Comparison of ENCODE assay signal across 1 cellular context in the genomic region with DNA sequence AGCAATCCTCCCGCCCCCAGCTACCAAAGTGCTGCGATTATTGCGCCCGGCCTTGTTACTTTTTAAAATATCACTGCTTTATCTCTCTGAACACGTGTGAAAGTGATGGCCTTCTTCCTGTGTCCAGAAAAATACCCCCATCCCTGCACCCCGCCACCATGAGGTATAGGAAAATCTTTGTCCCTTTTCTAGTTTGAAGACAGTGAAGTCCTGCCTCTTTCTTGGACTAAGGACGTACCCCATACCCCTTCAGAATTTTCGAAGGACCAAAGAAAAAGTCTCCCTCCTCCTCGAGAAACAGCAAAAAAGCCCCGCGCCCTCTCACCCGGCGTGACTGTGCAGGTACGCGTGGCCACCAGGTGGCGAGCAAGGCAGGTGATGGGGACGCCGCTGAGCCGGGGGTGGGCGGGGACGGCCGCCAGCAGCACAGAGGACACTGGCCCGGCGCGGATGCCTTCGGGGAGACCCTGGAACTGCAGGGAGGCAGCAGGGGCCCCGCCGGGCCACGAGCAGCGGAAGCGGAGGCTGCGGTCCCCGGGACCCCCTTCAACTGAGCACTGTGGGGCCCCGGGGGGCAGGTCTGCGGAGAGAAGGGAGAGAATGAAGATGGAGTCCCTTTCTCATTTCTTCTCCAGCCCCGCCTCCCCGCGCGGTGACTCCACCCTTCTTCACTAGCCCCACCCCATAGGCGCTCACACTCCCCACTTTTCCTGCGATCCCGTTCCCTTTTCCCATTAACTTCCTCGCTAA.
A peak's percentile ranks its signal among the peaks of the same experiment; 100 is the strongest.
TF ChIP-seq lines count a peak whose summit lies in the region.

No MANE protein-coding gene starts in this region.

TF ChIP-seq in K562, 482 proteins besides CTCF, POLR2A, EP300 and RAD21 (continued from another document and continues in another):
- TF ChIP-seq KLF13 (tag; IDR thresholded peaks at IDR 0.05; ENCODE audit: borderline replicate concordance, low read depth) (peak; percentile 90), SAFB2 (IDR thresholded peaks at IDR 0.05; ENCODE audit: borderline replicate concordance, low read depth, low read length, severe bottlenecking) (no peak), PURB (CRISPR knock-in tag; IDR thresholded peaks at IDR 0.05; ENCODE audit: low read depth) (no peak), CAMTA2 (CRISPR knock-in tag; conservative IDR thresholded peaks at IDR 0.05) (no peak), BCOR (IDR thresholded peaks at IDR 0.05) (0 out of 2 replicates have a peak, but pooled peaks have one; percentile 42), XRCC3 (IDR thresholded peaks at IDR 0.05) (no peak), WHSC1 (IDR thresholded peaks at IDR 0.05; ENCODE audit: low read length) (no peak), SREBF1 (IDR thresholded peaks at IDR 0.05; ENCODE audit: borderline replicate concordance, low read depth, low read length) (no peak), ZNF79 (CRISPR knock-in tag; IDR thresholded peaks at IDR 0.05; ENCODE audit: low read depth) (no peak), POLR2B (IDR thresholded peaks at IDR 0.05; ENCODE audit: low read depth, partially characterized antibody) (no peak), HSF4 (CRISPR knock-in tag; IDR thresholded peaks at IDR 0.05; ENCODE audit: borderline replicate concordance) (no peak), ZFP36 (IDR thresholded peaks at IDR 0.05; ENCODE audit: low read depth, low read length, partially characterized antibody) (no peak), SREBF2 (CRISPR knock-in tag; IDR thresholded peaks at IDR 0.05) (no peak), ZBTB17 (CRISPR knock-in tag; IDR thresholded peaks at IDR 0.05) (no peak), HNRNPL (IDR thresholded peaks at IDR 0.05; ENCODE audit: low read depth, low read length) (no peak), FOXJ3 (CRISPR knock-in tag; IDR thresholded peaks at IDR 0.05) (no peak), ZNF347 (CRISPR knock-in tag; IDR thresholded peaks at IDR 0.05; ENCODE audit: low read depth) (no peak), MIER1 (IDR thresholded peaks at IDR 0.05; ENCODE audit: low read depth) (peak; percentile 65), SMARCA5 (IDR thresholded peaks at IDR 0.05) (no peak), HDGF (IDR thresholded peaks at IDR 0.05) (0 out of 2 replicates have a peak, but pooled peaks have one; percentile 19), DNMT1 (IDR thresholded peaks at IDR 0.05) (no peak), ZNF780A (CRISPR knock-in tag; IDR thresholded peaks at IDR 0.05) (no peak), ZNF197 (CRISPR knock-in tag; IDR thresholded peaks at IDR 0.05; ENCODE audit: low read depth) (no peak), MEIS2 (IDR thresholded peaks at IDR 0.05; ENCODE audit: partially characterized antibody) (no peak), ZNF57 (CRISPR knock-in tag; IDR thresholded peaks at IDR 0.05) (no peak), KLF6 (CRISPR knock-in tag; IDR thresholded peaks at IDR 0.05; ENCODE audit: borderline replicate concordance) (no peak), GTF2A2 (tag; IDR thresholded peaks at IDR 0.05) (no peak), SPI1 (IDR thresholded peaks at IDR 0.05; ENCODE audit: borderline replicate concordance, low read depth, low read length) (no peak), BRCA1 (IDR thresholded peaks at IDR 0.05) (no peak), BRCA1 (CRISPR knock-in tag; IDR thresholded peaks at IDR 0.05) (no peak), FOXJ2 (tag; IDR thresholded peaks at IDR 0.05) (no peak), ZNF699 (CRISPR knock-in tag; IDR thresholded peaks at IDR 0.05; ENCODE audit: insufficient replicate concordance) (no peak)
- TF ChIP-seq, protein P1, sequence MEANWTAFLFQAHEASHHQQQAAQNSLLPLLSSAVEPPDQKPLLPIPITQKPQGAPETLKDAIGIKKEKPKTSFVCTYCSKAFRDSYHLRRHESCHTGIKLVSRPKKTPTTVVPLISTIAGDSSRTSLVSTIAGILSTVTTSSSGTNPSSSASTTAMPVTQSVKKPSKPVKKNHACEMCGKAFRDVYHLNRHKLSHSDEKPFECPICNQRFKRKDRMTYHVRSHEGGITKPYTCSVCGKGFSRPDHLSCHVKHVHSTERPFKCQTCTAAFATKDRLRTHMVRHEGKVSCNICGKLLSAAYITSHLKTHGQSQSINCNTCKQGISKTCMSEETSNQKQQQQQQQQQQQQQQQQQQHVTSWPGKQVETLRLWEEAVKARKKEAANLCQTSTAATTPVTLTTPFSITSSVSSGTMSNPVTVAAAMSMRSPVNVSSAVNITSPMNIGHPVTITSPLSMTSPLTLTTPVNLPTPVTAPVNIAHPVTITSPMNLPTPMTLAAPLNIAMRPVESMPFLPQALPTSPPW (CRISPR knock-in tag; IDR thresholded peaks at IDR 0.05) = peak; percentile 72
- TF ChIP-seq, protein P2, sequence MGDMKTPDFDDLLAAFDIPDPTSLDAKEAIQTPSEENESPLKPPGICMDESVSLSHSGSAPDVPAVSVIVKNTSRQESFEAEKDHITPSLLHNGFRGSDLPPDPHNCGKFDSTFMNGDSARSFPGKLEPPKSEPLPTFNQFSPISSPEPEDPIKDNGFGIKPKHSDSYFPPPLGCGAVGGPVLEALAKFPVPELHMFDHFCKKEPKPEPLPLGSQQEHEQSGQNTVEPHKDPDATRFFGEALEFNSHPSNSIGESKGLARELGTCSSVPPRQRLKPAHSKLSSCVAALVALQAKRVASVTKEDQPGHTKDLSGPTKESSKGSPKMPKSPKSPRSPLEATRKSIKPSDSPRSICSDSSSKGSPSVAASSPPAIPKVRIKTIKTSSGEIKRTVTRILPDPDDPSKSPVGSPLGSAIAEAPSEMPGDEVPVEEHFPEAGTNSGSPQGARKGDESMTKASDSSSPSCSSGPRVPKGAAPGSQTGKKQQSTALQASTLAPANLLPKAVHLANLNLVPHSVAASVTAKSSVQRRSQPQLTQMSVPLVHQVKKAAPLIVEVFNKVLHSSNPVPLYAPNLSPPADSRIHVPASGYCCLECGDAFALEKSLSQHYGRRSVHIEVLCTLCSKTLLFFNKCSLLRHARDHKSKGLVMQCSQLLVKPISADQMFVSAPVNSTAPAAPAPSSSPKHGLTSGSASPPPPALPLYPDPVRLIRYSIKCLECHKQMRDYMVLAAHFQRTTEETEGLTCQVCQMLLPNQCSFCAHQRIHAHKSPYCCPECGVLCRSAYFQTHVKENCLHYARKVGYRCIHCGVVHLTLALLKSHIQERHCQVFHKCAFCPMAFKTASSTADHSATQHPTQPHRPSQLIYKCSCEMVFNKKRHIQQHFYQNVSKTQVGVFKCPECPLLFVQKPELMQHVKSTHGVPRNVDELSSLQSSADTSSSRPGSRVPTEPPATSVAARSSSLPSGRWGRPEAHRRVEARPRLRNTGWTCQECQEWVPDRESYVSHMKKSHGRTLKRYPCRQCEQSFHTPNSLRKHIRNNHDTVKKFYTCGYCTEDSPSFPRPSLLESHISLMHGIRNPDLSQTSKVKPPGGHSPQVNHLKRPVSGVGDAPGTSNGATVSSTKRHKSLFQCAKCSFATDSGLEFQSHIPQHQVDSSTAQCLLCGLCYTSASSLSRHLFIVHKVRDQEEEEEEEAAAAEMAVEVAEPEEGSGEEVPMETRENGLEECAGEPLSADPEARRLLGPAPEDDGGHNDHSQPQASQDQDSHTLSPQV (IDR thresholded peaks at IDR 0.05) = peak; percentile 65; the same call in 1 of the 2 replicates
- TF ChIP-seq, protein P3, sequence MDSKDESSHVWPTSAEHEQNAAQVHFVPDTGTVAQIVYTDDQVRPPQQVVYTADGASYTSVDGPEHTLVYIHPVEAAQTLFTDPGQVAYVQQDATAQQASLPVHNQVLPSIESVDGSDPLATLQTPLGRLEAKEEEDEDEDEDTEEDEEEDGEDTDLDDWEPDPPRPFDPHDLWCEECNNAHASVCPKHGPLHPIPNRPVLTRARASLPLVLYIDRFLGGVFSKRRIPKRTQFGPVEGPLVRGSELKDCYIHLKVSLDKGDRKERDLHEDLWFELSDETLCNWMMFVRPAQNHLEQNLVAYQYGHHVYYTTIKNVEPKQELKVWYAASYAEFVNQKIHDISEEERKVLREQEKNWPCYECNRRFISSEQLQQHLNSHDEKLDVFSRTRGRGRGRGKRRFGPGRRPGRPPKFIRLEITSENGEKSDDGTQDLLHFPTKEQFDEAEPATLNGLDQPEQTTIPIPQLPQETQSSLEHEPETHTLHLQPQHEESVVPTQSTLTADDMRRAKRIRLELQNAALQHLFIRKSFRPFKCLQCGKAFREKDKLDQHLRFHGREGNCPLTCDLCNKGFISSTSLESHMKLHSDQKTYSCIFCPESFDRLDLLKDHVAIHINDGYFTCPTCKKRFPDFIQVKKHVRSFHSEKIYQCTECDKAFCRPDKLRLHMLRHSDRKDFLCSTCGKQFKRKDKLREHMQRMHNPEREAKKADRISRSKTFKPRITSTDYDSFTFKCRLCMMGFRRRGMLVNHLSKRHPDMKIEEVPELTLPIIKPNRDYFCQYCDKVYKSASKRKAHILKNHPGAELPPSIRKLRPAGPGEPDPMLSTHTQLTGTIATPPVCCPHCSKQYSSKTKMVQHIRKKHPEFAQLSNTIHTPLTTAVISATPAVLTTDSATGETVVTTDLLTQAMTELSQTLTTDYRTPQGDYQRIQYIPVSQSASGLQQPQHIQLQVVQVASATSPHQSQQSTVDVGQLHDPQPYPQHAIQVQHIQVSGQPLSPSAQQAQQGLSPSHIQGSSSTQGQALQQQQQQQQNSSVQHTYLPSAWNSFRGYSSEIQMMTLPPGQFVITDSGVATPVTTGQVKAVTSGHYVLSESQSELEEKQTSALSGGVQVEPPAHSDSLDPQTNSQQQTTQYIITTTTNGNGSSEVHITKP (IDR thresholded peaks at IDR 0.05; ENCODE audit: partially characterized antibody) = no peak
- TF ChIP-seq, protein P4, sequence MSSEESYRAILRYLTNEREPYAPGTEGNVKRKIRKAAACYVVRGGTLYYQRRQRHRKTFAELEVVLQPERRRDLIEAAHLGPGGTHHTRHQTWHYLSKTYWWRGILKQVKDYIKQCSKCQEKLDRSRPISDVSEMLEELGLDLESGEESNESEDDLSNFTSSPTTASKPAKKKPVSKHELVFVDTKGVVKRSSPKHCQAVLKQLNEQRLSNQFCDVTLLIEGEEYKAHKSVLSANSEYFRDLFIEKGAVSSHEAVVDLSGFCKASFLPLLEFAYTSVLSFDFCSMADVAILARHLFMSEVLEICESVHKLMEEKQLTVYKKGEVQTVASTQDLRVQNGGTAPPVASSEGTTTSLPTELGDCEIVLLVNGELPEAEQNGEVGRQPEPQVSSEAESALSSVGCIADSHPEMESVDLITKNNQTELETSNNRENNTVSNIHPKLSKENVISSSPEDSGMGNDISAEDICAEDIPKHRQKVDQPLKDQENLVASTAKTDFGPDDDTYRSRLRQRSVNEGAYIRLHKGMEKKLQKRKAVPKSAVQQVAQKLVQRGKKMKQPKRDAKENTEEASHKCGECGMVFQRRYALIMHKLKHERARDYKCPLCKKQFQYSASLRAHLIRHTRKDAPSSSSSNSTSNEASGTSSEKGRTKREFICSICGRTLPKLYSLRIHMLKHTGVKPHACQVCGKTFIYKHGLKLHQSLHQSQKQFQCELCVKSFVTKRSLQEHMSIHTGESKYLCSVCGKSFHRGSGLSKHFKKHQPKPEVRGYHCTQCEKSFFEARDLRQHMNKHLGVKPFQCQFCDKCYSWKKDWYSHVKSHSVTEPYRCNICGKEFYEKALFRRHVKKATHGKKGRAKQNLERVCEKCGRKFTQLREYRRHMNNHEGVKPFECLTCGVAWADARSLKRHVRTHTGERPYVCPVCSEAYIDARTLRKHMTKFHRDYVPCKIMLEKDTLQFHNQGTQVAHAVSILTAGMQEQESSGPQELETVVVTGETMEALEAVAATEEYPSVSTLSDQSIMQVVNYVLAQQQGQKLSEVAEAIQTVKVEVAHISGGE (CRISPR knock-in tag; IDR thresholded peaks at IDR 0.05) = peak in 1 of 3 experiments; percentile 32; a peak in 2 of 6 replicates
- TF ChIP-seq, protein P5, sequence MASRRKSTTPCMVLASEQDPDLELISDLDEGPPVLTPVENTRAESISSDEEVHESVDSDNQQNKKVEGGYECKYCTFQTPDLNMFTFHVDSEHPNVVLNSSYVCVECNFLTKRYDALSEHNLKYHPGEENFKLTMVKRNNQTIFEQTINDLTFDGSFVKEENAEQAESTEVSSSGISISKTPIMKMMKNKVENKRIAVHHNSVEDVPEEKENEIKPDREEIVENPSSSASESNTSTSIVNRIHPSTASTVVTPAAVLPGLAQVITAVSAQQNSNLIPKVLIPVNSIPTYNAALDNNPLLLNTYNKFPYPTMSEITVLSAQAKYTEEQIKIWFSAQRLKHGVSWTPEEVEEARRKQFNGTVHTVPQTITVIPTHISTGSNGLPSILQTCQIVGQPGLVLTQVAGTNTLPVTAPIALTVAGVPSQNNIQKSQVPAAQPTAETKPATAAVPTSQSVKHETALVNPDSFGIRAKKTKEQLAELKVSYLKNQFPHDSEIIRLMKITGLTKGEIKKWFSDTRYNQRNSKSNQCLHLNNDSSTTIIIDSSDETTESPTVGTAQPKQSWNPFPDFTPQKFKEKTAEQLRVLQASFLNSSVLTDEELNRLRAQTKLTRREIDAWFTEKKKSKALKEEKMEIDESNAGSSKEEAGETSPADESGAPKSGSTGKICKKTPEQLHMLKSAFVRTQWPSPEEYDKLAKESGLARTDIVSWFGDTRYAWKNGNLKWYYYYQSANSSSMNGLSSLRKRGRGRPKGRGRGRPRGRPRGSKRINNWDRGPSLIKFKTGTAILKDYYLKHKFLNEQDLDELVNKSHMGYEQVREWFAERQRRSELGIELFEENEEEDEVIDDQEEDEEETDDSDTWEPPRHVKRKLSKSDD (conservative IDR thresholded peaks at IDR 0.05; ENCODE audit: low read length) = no peak
- TF ChIP-seq, protein P6, sequence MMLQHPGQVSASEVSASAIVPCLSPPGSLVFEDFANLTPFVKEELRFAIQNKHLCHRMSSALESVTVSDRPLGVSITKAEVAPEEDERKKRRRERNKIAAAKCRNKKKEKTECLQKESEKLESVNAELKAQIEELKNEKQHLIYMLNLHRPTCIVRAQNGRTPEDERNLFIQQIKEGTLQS (IDR thresholded peaks at IDR 0.05) = no peak
- TF ChIP-seq, protein P6 (CRISPR knock-in tag; conservative IDR thresholded peaks at IDR 0.05) = no peak
